Comparison of ENCODE assay signal across 25 cellular contexts in the genomic region with DNA sequence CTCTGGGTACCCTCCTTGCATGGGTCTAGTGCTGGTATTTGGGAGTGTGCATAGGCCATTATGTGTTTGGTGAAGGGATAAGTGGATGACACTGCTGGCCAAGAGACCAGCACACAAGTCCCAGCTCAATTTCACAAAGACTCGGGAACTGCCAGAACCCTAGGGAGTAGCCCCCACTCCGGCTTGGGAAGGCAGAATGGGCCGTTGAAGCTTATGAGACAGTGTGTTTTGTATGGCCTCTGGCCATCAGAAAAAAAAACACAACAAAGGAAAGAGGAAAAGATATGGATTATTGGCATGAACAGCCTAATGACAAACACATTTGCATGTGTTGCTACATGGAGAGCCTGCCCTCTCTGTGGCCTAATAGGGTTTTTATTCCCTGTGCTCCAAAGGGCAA.
"Had no signal": no experiment of that assay in that cellular context is flagged by ENCODE, and none has a peak within 500 bp of the region (broad histone marks: within the 10 kb centered on the region; RNA-seq: fewer than 3 reads in every experiment).

No MANE protein-coding gene starts in this region.

- H3K4me1 ChIP-seq: colonic mucosa, gastrocnemius medialis, left lung, prostate gland, testis had no signal

- H3K36me3 ChIP-seq: colonic mucosa, esophagus muscularis mucosa, gastrocnemius medialis, heart left ventricle, left lung, prostate gland, right atrium auricular region, sigmoid colon, tibial artery had no signal

- ATAC-seq: gastrocnemius medialis; heart left ventricle; left lung; naive thymus-derived CD8-positive, alpha-beta T cell; stimulated activated memory B cell treated with anti-CD40 and anti-IgM and Interleukin-4, amounts not matched to agents 10 μg/mL and 1 μg/mL and 100 μg/mL, for 72 hours; stimulated activated naive CD8-positive, alpha-beta T cell treated with anti-CD3 and anti-CD28 coated beads, Interleukin-15, Interleukin-2, amounts not matched to agents 100 U/mL and 50 U/mL, for 24 hours had no signal

- H3K4me3 Mint-ChIP-seq: dendritic cell treated with granulocyte-macrophage colony-stimulating factor and Interleukin-4, amounts not matched to agents 40 ng/mL and 50 ng/mL, for 4 days; endodermal cell; naive thymus-derived CD8-positive, alpha-beta T cell; nephron progenitor cell; stimulated activated memory B cell treated with anti-CD40 and anti-IgM and Interleukin-4, amounts not matched to agents 10 μg/mL and 1 μg/mL and 100 μg/mL, for 72 hours; type B pancreatic cell had no signal

- H3K9me3 Mint-ChIP-seq: dendritic cell treated with granulocyte-macrophage colony-stimulating factor and Interleukin-4, amounts not matched to agents 40 ng/mL and 50 ng/mL, for 4 days; endodermal cell; nephron progenitor cell; stimulated activated memory B cell treated with anti-CD40 and anti-IgM and Interleukin-4, amounts not matched to agents 10 μg/mL and 1 μg/mL and 100 μg/mL, for 72 hours had no signal

- H3K27me3 ChIP-seq: colonic mucosa, esophagus muscularis mucosa, gastrocnemius medialis, heart left ventricle, hepatocyte, left lung, right atrium auricular region, sigmoid colon, testis, tibial artery had no signal

- H3K27me3 Mint-ChIP-seq: stimulated activated memory B cell treated with anti-CD40 and anti-IgM and Interleukin-4, amounts not matched to agents 10 μg/mL and 1 μg/mL and 100 μg/mL, for 72 hours had no signal

- DNase-seq: colonic mucosa; effector CD8-positive, alpha-beta T cell; endodermal cell; gastrocnemius medialis; heart left ventricle; left cardiac atrium; left lung; mesendoderm; naive thymus-derived CD8-positive, alpha-beta T cell; nephron progenitor cell; nucleus accumbens; sigmoid colon; stimulated activated CD4-positive, alpha-beta T cell treated with anti-CD3 and anti-CD28 coated beads, Interleukin-2, amount 100 ng/mL, for 24 hours; stimulated activated CD4-positive, alpha-beta T cell treated with anti-CD3 and anti-CD28 coated beads, Interleukin-4, amount 100 ng/mL, for 4 hours; stimulated activated naive CD8-positive, alpha-beta T cell treated with anti-CD3 and anti-CD28 coated beads, Interleukin-15, Interleukin-2, amounts not matched to agents 100 U/mL and 50 U/mL, for 24 hours; substantia nigra; testis; tibial artery had no signal

- H3K27ac Mint-ChIP-seq: dendritic cell treated with granulocyte-macrophage colony-stimulating factor and Interleukin-4, amounts not matched to agents 40 ng/mL and 50 ng/mL, for 4 days; endodermal cell; naive thymus-derived CD8-positive, alpha-beta T cell; nephron progenitor cell; stimulated activated memory B cell treated with anti-CD40 and anti-IgM and Interleukin-4, amounts not matched to agents 10 μg/mL and 1 μg/mL and 100 μg/mL, for 72 hours; type B pancreatic cell had no signal

- H3K4me2 ChIP-seq: hepatocyte had no signal

- H2AFZ ChIP-seq: hepatocyte had no signal

- H3K36me3 Mint-ChIP-seq: naive thymus-derived CD8-positive, alpha-beta T cell; stimulated activated memory B cell treated with anti-CD40 and anti-IgM and Interleukin-4, amounts not matched to agents 10 μg/mL and 1 μg/mL and 100 μg/mL, for 72 hours; type B pancreatic cell had no signal

- H3K9me3 ChIP-seq: colonic mucosa, esophagus muscularis mucosa, gastrocnemius medialis, heart left ventricle, left lung, prostate gland, right atrium auricular region, sigmoid colon, testis, tibial artery had no signal

- H3K4me3 ChIP-seq: colonic mucosa, esophagus muscularis mucosa, gastrocnemius medialis, heart left ventricle, hepatocyte, left lung, prostate gland, right atrium auricular region, sigmoid colon, testis, tibial artery had no signal

- H3K4me1 Mint-ChIP-seq: endodermal cell; naive thymus-derived CD8-positive, alpha-beta T cell; stimulated activated memory B cell treated with anti-CD40 and anti-IgM and Interleukin-4, amounts not matched to agents 10 μg/mL and 1 μg/mL and 100 μg/mL, for 72 hours had no signal

- H3K27ac ChIP-seq: colonic mucosa, esophagus muscularis mucosa, gastrocnemius medialis, heart left ventricle, hepatocyte, left lung, prostate gland, right atrium auricular region, sigmoid colon, testis, tibial artery had no signal
